ENCODE assay signal across 10 cellular contexts in the genomic region with DNA sequence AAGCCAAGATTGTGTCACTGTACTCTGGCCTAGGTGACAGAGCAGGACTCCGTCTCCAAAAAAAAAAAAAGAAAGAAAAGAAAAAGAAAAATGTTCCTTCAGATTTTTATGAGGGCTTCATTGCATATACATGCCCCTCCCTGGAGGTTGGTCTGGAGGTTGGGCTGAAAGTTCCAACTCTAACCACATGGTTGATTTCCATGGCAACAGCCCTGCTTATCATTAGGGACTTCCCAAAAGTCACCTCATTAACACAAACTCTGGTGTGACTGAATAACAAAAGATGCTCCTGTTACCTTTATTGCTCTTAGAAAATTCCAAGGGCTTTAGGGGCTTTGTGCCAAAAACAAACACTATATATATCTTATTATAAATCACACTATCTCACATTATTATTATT.
DNase-seq lines count a peak whose midpoint lies in the region; ATAC-seq and TF ChIP-seq lines count a peak whose summit lies in the region.
"Had no signal": no experiment of that assay in that cellular context is flagged by ENCODE, and none has a peak within 500 bp of the region (broad histone marks: within the 10 kb centered on the region; RNA-seq: fewer than 3 reads in every experiment).

No MANE protein-coding gene starts in this region.

- H3K79me2 ChIP-seq in neural progenitor cell (ENCODE audit: low read depth) = no peaks in the 10 kb centered on the region

- ATAC-seq in GM21723 (IDR thresholded peaks at IDR 0.05; ENCODE audit: unreplicated experiment) = peak; percentile 90
- peak; percentile 96 for ATAC-seq in HG03460 (IDR thresholded peaks at IDR 0.05; ENCODE audit: unreplicated experiment)

- peaks cover 7% of the 10 kb centered on the region for H3K4me1 ChIP-seq in neural progenitor cell
- no peaks in the 10 kb centered on the region for H3K4me1 ChIP-seq in BE2C

- H3F3A ChIP-seq in neural progenitor cell (ENCODE audit: low read depth) = no peaks in the 10 kb centered on the region

- H3K27ac Mint-ChIP-seq in activated CD4-positive, alpha-beta memory T cell treated with anti-CD3 and anti-CD28 coated beads for 36 hours = no peak overlapping the region
- no peak overlapping the region for H3K27ac Mint-ChIP-seq in activated CD4-positive, alpha-beta memory T cell treated with anti-CD3 and anti-CD28 coated beads, Interleukin-2, amount 10 ng/mL, durations not matched to agents 7 days and 5 days
- H3K27ac Mint-ChIP-seq in neural progenitor cell = no peak overlapping the region
- H3K27ac Mint-ChIP-seq: activated naive CD8-positive, alpha-beta T cell treated with anti-CD3 and anti-CD28 coated beads, Interleukin-2, amount 10 ng/mL, durations not matched to agents 7 days and 5 days had no signal

- H3K27ac ChIP-seq in neural progenitor cell = no peak overlapping the region

- no peak overlapping the region for H3K4me2 ChIP-seq in neural progenitor cell

- H3K9me3 ChIP-seq in neural progenitor cell (ENCODE audit: low read depth) (no peaks in the 10 kb centered on the region), BE2C (no peaks in the 10 kb centered on the region)

- POLR2A ChIA-PET in activated CD4-positive, alpha-beta memory T cell treated with anti-CD3 and anti-CD28 coated beads for 36 hours (lab: Charles Lee) = no interaction called here
- POLR2A ChIA-PET in activated CD4-positive, alpha-beta memory T cell treated with anti-CD3 and anti-CD28 coated beads, Interleukin-2, amount 10 ng/mL, durations not matched to agents 7 days and 5 days (lab: Charles Lee) = no interaction called here

- DNase-seq in activated CD4-positive, alpha-beta memory T cell treated with anti-CD3 and anti-CD28 coated beads for 36 hours = peak; percentile 48
- DNase-seq in activated CD4-positive, alpha-beta memory T cell treated with anti-CD3 and anti-CD28 coated beads, Interleukin-2, amount 10 ng/mL, durations not matched to agents 7 days and 5 days = no peak
- peak; percentile 27 for DNase-seq in neural progenitor cell (ENCODE audit: low spot score)
- no peak for DNase-seq in BE2C
- no peak for DNase-seq in AG20443 (ENCODE audit: low spot score)
- DNase-seq in SHP77 treated with DMSO at 0.1 percent for 48 hours (lab: John Stamatoyannopoulos, UW) = no peak
- DNase-seq: activated naive CD8-positive, alpha-beta T cell treated with anti-CD3 and anti-CD28 coated beads, Interleukin-2, amount 10 ng/mL, durations not matched to agents 7 days and 5 days; NCI-H1092 had no signal

- H3K4me1 Mint-ChIP-seq in activated CD4-positive, alpha-beta memory T cell treated with anti-CD3 and anti-CD28 coated beads for 36 hours (ENCODE audit: low read depth) = peaks cover 14% of the 10 kb centered on the region
- H3K4me1 Mint-ChIP-seq in activated CD4-positive, alpha-beta memory T cell treated with anti-CD3 and anti-CD28 coated beads, Interleukin-2, amount 10 ng/mL, durations not matched to agents 7 days and 5 days = peaks cover 11% of the 10 kb centered on the region
- H3K4me1 Mint-ChIP-seq in neural progenitor cell = peaks cover 9% of the 10 kb centered on the region
- H3K4me1 Mint-ChIP-seq: activated naive CD8-positive, alpha-beta T cell treated with anti-CD3 and anti-CD28 coated beads, Interleukin-2, amount 10 ng/mL, durations not matched to agents 7 days and 5 days had no signal

- H3K36me3 ChIP-seq in neural progenitor cell (no peaks in the 10 kb centered on the region), BE2C (no peaks in the 10 kb centered on the region)

- H3K36me3 Mint-ChIP-seq in activated CD4-positive, alpha-beta memory T cell treated with anti-CD3 and anti-CD28 coated beads for 36 hours = no peaks in the 10 kb centered on the region
- no peaks in the 10 kb centered on the region for H3K36me3 Mint-ChIP-seq in activated CD4-positive, alpha-beta memory T cell treated with anti-CD3 and anti-CD28 coated beads, Interleukin-2, amount 10 ng/mL, durations not matched to agents 7 days and 5 days (ENCODE audit: low read depth)
- H3K36me3 Mint-ChIP-seq in neural progenitor cell = peaks cover 5% of the 10 kb centered on the region
- H3K36me3 Mint-ChIP-seq: activated naive CD8-positive, alpha-beta T cell treated with anti-CD3 and anti-CD28 coated beads, Interleukin-2, amount 10 ng/mL, durations not matched to agents 7 days and 5 days had no signal

- peaks cover 5% of the 10 kb centered on the region for H3K27me3 Mint-ChIP-seq in activated CD4-positive, alpha-beta memory T cell treated with anti-CD3 and anti-CD28 coated beads for 36 hours
- peaks cover 3% of the 10 kb centered on the region for H3K27me3 Mint-ChIP-seq in activated CD4-positive, alpha-beta memory T cell treated with anti-CD3 and anti-CD28 coated beads, Interleukin-2, amount 10 ng/mL, durations not matched to agents 7 days and 5 days
- peaks cover 2% of the 10 kb centered on the region for H3K27me3 Mint-ChIP-seq in neural progenitor cell (ENCODE audit: insufficient read depth, low read depth)

- H3K27me3 ChIP-seq in neural progenitor cell (no peaks in the 10 kb centered on the region), BE2C (no peaks in the 10 kb centered on the region)

- intact Hi-C loops in activated CD4-positive, alpha-beta memory T cell treated with anti-CD3 and anti-CD28 coated beads for 36 hours (cut with micrococcal nuclease) = loop anchor here (10.0 kb wide), 1 partner anchor 180 kb away; no protein-coding TSS in a partner anchor

- no peak for TF ChIP-seq CTCF in neural progenitor cell (IDR thresholded peaks at IDR 0.05)
- TF ChIP-seq CTCF in BE2C (IDR thresholded peaks at IDR 0.05; ENCODE audit: low read depth, low read length) = no peak

- no peak overlapping the region for H3K9ac ChIP-seq in neural progenitor cell

- no peaks in the 10 kb centered on the region for H4K20me1 ChIP-seq in neural progenitor cell (ENCODE audit: low read depth)

- H3K4me3 Mint-ChIP-seq in activated CD4-positive, alpha-beta memory T cell treated with anti-CD3 and anti-CD28 coated beads for 36 hours = no peak overlapping the region
- H3K4me3 Mint-ChIP-seq in activated CD4-positive, alpha-beta memory T cell treated with anti-CD3 and anti-CD28 coated beads, Interleukin-2, amount 10 ng/mL, durations not matched to agents 7 days and 5 days = no peak overlapping the region
- H3K4me3 Mint-ChIP-seq in neural progenitor cell = no peak overlapping the region
- H3K4me3 Mint-ChIP-seq: activated naive CD8-positive, alpha-beta T cell treated with anti-CD3 and anti-CD28 coated beads, Interleukin-2, amount 10 ng/mL, durations not matched to agents 7 days and 5 days had no signal

- CTCF ChIA-PET in activated CD4-positive, alpha-beta memory T cell treated with anti-CD3 and anti-CD28 coated beads for 36 hours (lab: Charles Lee) = no interaction called here
- CTCF ChIA-PET in activated CD4-positive, alpha-beta memory T cell treated with anti-CD3 and anti-CD28 coated beads, Interleukin-2, amount 10 ng/mL, durations not matched to agents 7 days and 5 days (lab: Charles Lee) = no interaction called here

- H3K4me3 ChIP-seq in neural progenitor cell = no peak overlapping the region
- H3K4me3 ChIP-seq in BE2C (ENCODE audit: low read depth, low read length) = no peak overlapping the region

- H2AFZ ChIP-seq in neural progenitor cell (replicated peaks) = no peak overlapping the region

- peaks cover 8% of the 10 kb centered on the region for H3K9me3 Mint-ChIP-seq in activated CD4-positive, alpha-beta memory T cell treated with anti-CD3 and anti-CD28 coated beads for 36 hours
- peaks cover 6% of the 10 kb centered on the region for H3K9me3 Mint-ChIP-seq in activated CD4-positive, alpha-beta memory T cell treated with anti-CD3 and anti-CD28 coated beads, Interleukin-2, amount 10 ng/mL, durations not matched to agents 7 days and 5 days
- peaks cover 24% of the 10 kb centered on the region for H3K9me3 Mint-ChIP-seq in neural progenitor cell

Comparison
In these comparisons a context has a peak if more than half of its experiments do, and no peak if none do; other contexts are left out.
1. DNase-seq: peak in activated CD4-positive, alpha-beta memory T cell treated with anti-CD3 and anti-CD28 coated beads for 36 hours (single experiment) and neural progenitor cell (single experiment); none in activated CD4-positive, alpha-beta memory T cell treated with anti-CD3 and anti-CD28 coated beads, Interleukin-2, amount 10 ng/mL, durations not matched to agents 7 days and 5 days (single experiment), BE2C (single experiment), AG20443 (single experiment) and SHP77 treated with DMSO at 0.1 percent for 48 hours (single experiment).